27 cellular contexts compared by ENCODE assay signal in the genomic region with DNA sequence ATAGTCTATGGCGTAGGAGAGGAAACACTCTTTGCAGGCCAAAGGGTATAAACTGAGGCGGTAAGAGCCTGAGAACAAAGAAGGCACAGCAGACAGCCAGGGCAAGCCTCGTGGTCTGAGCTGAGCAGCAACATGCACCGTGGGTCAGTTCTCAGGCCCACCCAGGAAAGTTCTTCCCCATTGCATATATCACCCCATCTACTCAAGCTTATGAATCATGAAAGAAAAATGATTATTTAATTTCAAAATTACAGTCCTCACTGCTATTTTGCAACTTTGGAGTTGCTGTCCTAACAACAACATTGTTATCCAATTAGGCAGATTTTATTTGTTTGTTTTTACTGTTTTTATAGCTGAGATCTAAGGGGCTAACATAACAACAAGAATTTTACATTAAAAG. TPM values are rescaled to one million over a fixed set of nuclear protein-coding genes. Genes with fewer than 3 reads are reported as not detected.
A peak's percentile ranks its signal among the peaks of the same experiment; 100 is the strongest.
DNase-seq lines count a peak whose midpoint lies in the region; ATAC-seq, FAIRE-seq and TF ChIP-seq lines count a peak whose summit lies in the region.
"Had no signal": no experiment of that assay in that cellular context is flagged by ENCODE, and none has a peak within 500 bp of the region (broad histone marks: within the 10 kb centered on the region; RNA-seq: fewer than 3 reads in every experiment).

No MANE protein-coding gene starts in this region.

- CTCF ChIA-PET in activated CD8-positive, alpha-beta T cell treated with anti-CD3 and anti-CD28 coated beads, Interleukin-2, amount 10 ng/mL, durations not matched to agents 7 days and 5 days (lab: Charles Lee) = interaction anchor here (0.9 to 4.5 kb wide), 7 partner anchors 13 to 468 kb away, joined by 3 to 33 read pairs (median 3); no protein-coding TSS in a partner anchor
- CTCF ChIA-PET in activated CD8-positive, alpha-beta T cell treated with anti-CD3 and anti-CD28 coated beads for 36 hours (lab: Charles Lee) = interaction anchor here (0.9 to 7.4 kb wide), 5 partner anchors 14 to 311 kb away, joined by 3 to 36 read pairs (median 4); no protein-coding TSS in a partner anchor
- CTCF ChIA-PET in Panc1 (lab: Charles Lee) = no interaction called here

- DNase-seq in activated CD8-positive, alpha-beta T cell treated with anti-CD3 and anti-CD28 coated beads, Interleukin-2, amount 10 ng/mL, durations not matched to agents 7 days and 5 days = no peak
- DNase-seq in activated CD8-positive, alpha-beta T cell treated with anti-CD3 and anti-CD28 coated beads for 36 hours = no peak
- DNase-seq in Panc1 (ENCODE audit: low read depth, low spot score) (no peak), fibroblast of lung (ENCODE audit: low read depth in 2 of 2) (peak; percentile 21 to 35), RCC 7860 (ENCODE audit: low spot score) (no peak)
- no peak for DNase-seq in stimulated activated CD4-positive, alpha-beta T cell treated with anti-CD3 and anti-CD28 coated beads, Interleukin-2, amount 100 ng/mL, for 24 hours
- DNase-seq: activated naive CD8-positive, alpha-beta T cell treated with anti-CD3 and anti-CD28 coated beads, Interleukin-2, amount 10 ng/mL, durations not matched to agents 7 days and 5 days; activated T-cell treated with anti-CD3 and anti-CD28 coated beads for 4 hours; DMS53; GDM1; H9; left colon; mesendoderm; NCI-H1105 treated with DMSO at 0.1 percent for 48 hours; NCI-H2081; NCI-H226; NCI-H69; nucleus accumbens; thyroid gland had no signal

- POLR2A ChIA-PET in activated CD8-positive, alpha-beta T cell treated with anti-CD3 and anti-CD28 coated beads, Interleukin-2, amount 10 ng/mL, durations not matched to agents 7 days and 5 days (lab: Charles Lee) = interaction anchor here (0.9 kb wide), 1 partner anchor 28 kb away, joined by 3 read pairs; no protein-coding TSS in a partner anchor
- POLR2A ChIA-PET in activated CD8-positive, alpha-beta T cell treated with anti-CD3 and anti-CD28 coated beads for 36 hours (lab: Charles Lee) = no interaction called here
- POLR2A ChIA-PET in Panc1 (lab: Charles Lee) = no interaction called here

- peaks cover 15% of the 10 kb centered on the region for H3K4me1 Mint-ChIP-seq in activated CD8-positive, alpha-beta T cell treated with anti-CD3 and anti-CD28 coated beads, Interleukin-2, amount 10 ng/mL, durations not matched to agents 7 days and 5 days (ENCODE audit: low read depth)
- H3K4me1 Mint-ChIP-seq in activated CD8-positive, alpha-beta T cell treated with anti-CD3 and anti-CD28 coated beads for 36 hours (ENCODE audit: low read depth) = peaks cover 21% of the 10 kb centered on the region
- H3K4me1 Mint-ChIP-seq: B cell had no signal

- intact Hi-C loops in activated CD8-positive, alpha-beta T cell treated with anti-CD3 and anti-CD28 coated beads for 36 hours (cut with micrococcal nuclease) = no loop called here
- intact Hi-C loops in Panc1 (cut with micrococcal nuclease; ENCODE audit: unreplicated experiment) = no loop called here

- no peaks in the 10 kb centered on the region for H3K27me3 ChIP-seq in Panc1 (ENCODE audit: control insufficient read depth, insufficient read depth, low read length)
- H3K27me3 ChIP-seq in fibroblast of lung (ENCODE audit: control insufficient read depth, insufficient read depth, low read length) = no peaks in the 10 kb centered on the region
- no peaks in the 10 kb centered on the region for H3K27me3 ChIP-seq in thymus (ENCODE audit: control insufficient read depth, insufficient read depth)
- H3K27me3 ChIP-seq: gastroesophageal sphincter, hepatocyte, thyroid gland had no signal

- H2AFZ ChIP-seq in fibroblast of lung (ENCODE audit: low read length) = no peak overlapping the region
- H2AFZ ChIP-seq: hepatocyte had no signal

- no peak for ATAC-seq in activated CD8-positive, alpha-beta T cell treated with anti-CD3 and anti-CD28 coated beads, Interleukin-2, amount 10 ng/mL, durations not matched to agents 7 days and 5 days
- no peak for ATAC-seq in activated CD8-positive, alpha-beta T cell treated with anti-CD3 and anti-CD28 coated beads for 36 hours
- ATAC-seq in Panc1 (no peak), HG03457 (IDR thresholded peaks at IDR 0.05; ENCODE audit: unreplicated experiment) (no peak)
- ATAC-seq: gastroesophageal sphincter, left colon had no signal

- no peaks in the 10 kb centered on the region for H3K79me2 ChIP-seq in fibroblast of lung (ENCODE audit: control insufficient read depth, insufficient read depth, low read length)
- H3K79me2 ChIP-seq: hepatocyte had no signal

- no TSS peak for BruUV-seq in Panc1 (replicated peaks; lab: Mats Ljungman, UMichigan)

- whole genome bisulfite sequencing in thymus = 78% methylated on average over 4 of the region's 4 CpGs

- no peak overlapping the region for H3K4me3 Mint-ChIP-seq in activated CD8-positive, alpha-beta T cell treated with anti-CD3 and anti-CD28 coated beads, Interleukin-2, amount 10 ng/mL, durations not matched to agents 7 days and 5 days
- H3K4me3 Mint-ChIP-seq in activated CD8-positive, alpha-beta T cell treated with anti-CD3 and anti-CD28 coated beads for 36 hours = no peak overlapping the region
- H3K4me3 Mint-ChIP-seq: activated naive CD8-positive, alpha-beta T cell treated with anti-CD3 and anti-CD28 coated beads, Interleukin-2, amount 10 ng/mL, durations not matched to agents 7 days and 5 days; B cell; H9; stimulated activated naive CD8-positive, alpha-beta T cell treated with anti-CD3 and anti-CD28 coated beads, Interleukin-15, Interleukin-2, amounts not matched to agents 100 ng/mL and 50 ng/mL, for 24 hours had no signal

- TF ChIP-seq CTCF in activated CD8-positive, alpha-beta T cell treated with anti-CD3 and anti-CD28 coated beads for 36 hours (IDR thresholded peaks at IDR 0.05) = no peak
- TF ChIP-seq CTCF in Panc1 (IDR thresholded peaks at IDR 0.05) = no peak
- no peak for TF ChIP-seq CTCF in fibroblast of lung (conservative IDR thresholded peaks at IDR 0.05 in 1 of 2, IDR thresholded peaks at IDR 0.05 in 1 of 2; ENCODE audit: low read depth in 1 of 2, low read length in 2 of 2)

- peaks cover 40% of the 10 kb centered on the region for H3K4me1 ChIP-seq in Panc1 (ENCODE audit: control insufficient read depth, insufficient read depth, low read length)
- H3K4me1 ChIP-seq in fibroblast of lung (ENCODE audit: control insufficient read depth, extremely low read depth, insufficient read depth, low read length) = peaks cover 5% of the 10 kb centered on the region
- H3K4me1 ChIP-seq in thymus (ENCODE audit: control insufficient read depth, insufficient read depth, low read length) = peaks cover 5% of the 10 kb centered on the region
- H3K4me1 ChIP-seq: gastroesophageal sphincter had no signal

- H3K27ac Mint-ChIP-seq in activated CD8-positive, alpha-beta T cell treated with anti-CD3 and anti-CD28 coated beads, Interleukin-2, amount 10 ng/mL, durations not matched to agents 7 days and 5 days = peak overlapping the region; percentile 11
- no peak overlapping the region for H3K27ac Mint-ChIP-seq in activated CD8-positive, alpha-beta T cell treated with anti-CD3 and anti-CD28 coated beads for 36 hours
- H3K27ac Mint-ChIP-seq: activated naive CD8-positive, alpha-beta T cell treated with anti-CD3 and anti-CD28 coated beads, Interleukin-2, amount 10 ng/mL, durations not matched to agents 7 days and 5 days; B cell; stimulated activated naive CD8-positive, alpha-beta T cell treated with anti-CD3 and anti-CD28 coated beads, Interleukin-15, Interleukin-2, amounts not matched to agents 100 ng/mL and 50 ng/mL, for 24 hours had no signal

- H4K20me1 ChIP-seq in fibroblast of lung (ENCODE audit: control insufficient read depth, extremely low read depth, insufficient read depth, low read length) = no peaks in the 10 kb centered on the region

- peaks cover 5% of the 10 kb centered on the region for H3K36me3 Mint-ChIP-seq in activated CD8-positive, alpha-beta T cell treated with anti-CD3 and anti-CD28 coated beads, Interleukin-2, amount 10 ng/mL, durations not matched to agents 7 days and 5 days (ENCODE audit: low read depth)
- H3K36me3 Mint-ChIP-seq in activated CD8-positive, alpha-beta T cell treated with anti-CD3 and anti-CD28 coated beads for 36 hours (ENCODE audit: low read depth) = peaks cover 7% of the 10 kb centered on the region

- H3K36me3 ChIP-seq in Panc1 (ENCODE audit: control insufficient read depth, insufficient read depth, low read length) (no peaks in the 10 kb centered on the region), fibroblast of lung (ENCODE audit: control insufficient read depth, insufficient read depth, low read length) (no peaks in the 10 kb centered on the region), thymus (ENCODE audit: control insufficient read depth, insufficient read depth) (no peaks in the 10 kb centered on the region)
- H3K36me3 ChIP-seq: gastroesophageal sphincter, thyroid gland had no signal

- in situ Hi-C loops in Panc1 (cut with HindIII; ENCODE audit: low pct_unique_long_range_greater_than_20kb, low sequenced_read_pairs) = no loop called here

- no peak overlapping the region for H3K9ac ChIP-seq in fibroblast of lung (ENCODE audit: insufficient read depth, low read length)

- no peaks in the 10 kb centered on the region for H3K9me3 ChIP-seq in Panc1 (ENCODE audit: control insufficient read depth, insufficient read depth, low read depth, low read length)
- no peaks in the 10 kb centered on the region for H3K9me3 ChIP-seq in fibroblast of lung (ENCODE audit: control insufficient read depth, insufficient read depth, low read depth, low read length)
- no peaks in the 10 kb centered on the region for H3K9me3 ChIP-seq in thymus (ENCODE audit: control insufficient read depth)
- H3K9me3 ChIP-seq: gastroesophageal sphincter, thyroid gland had no signal

- no peak overlapping the region for H3K4me2 ChIP-seq in fibroblast of lung (ENCODE audit: extremely low read depth, insufficient read depth, low read length)
- H3K4me2 ChIP-seq: hepatocyte had no signal

- H3K9me3 Mint-ChIP-seq in activated CD8-positive, alpha-beta T cell treated with anti-CD3 and anti-CD28 coated beads, Interleukin-2, amount 10 ng/mL, durations not matched to agents 7 days and 5 days (ENCODE audit: insufficient read depth) = no peaks in the 10 kb centered on the region
- no peaks in the 10 kb centered on the region for H3K9me3 Mint-ChIP-seq in activated CD8-positive, alpha-beta T cell treated with anti-CD3 and anti-CD28 coated beads for 36 hours
- H3K9me3 Mint-ChIP-seq: activated naive CD8-positive, alpha-beta T cell treated with anti-CD3 and anti-CD28 coated beads, Interleukin-2, amount 10 ng/mL, durations not matched to agents 7 days and 5 days; H9; stimulated activated naive CD8-positive, alpha-beta T cell treated with anti-CD3 and anti-CD28 coated beads, Interleukin-15, Interleukin-2, amounts not matched to agents 100 ng/mL and 50 ng/mL, for 24 hours had no signal

- H3K27me3 Mint-ChIP-seq in activated CD8-positive, alpha-beta T cell treated with anti-CD3 and anti-CD28 coated beads, Interleukin-2, amount 10 ng/mL, durations not matched to agents 7 days and 5 days (ENCODE audit: low read depth) = no peaks in the 10 kb centered on the region
- no peaks in the 10 kb centered on the region for H3K27me3 Mint-ChIP-seq in activated CD8-positive, alpha-beta T cell treated with anti-CD3 and anti-CD28 coated beads for 36 hours
- H3K27me3 Mint-ChIP-seq: activated naive CD8-positive, alpha-beta T cell treated with anti-CD3 and anti-CD28 coated beads, Interleukin-2, amount 10 ng/mL, durations not matched to agents 7 days and 5 days; B cell; stimulated activated naive CD8-positive, alpha-beta T cell treated with anti-CD3 and anti-CD28 coated beads, Interleukin-15, Interleukin-2, amounts not matched to agents 100 ng/mL and 50 ng/mL, for 24 hours had no signal

- no peak overlapping the region for H3K4me3 ChIP-seq in Panc1 (ENCODE audit: low read depth in 2 of 2, low read length in 2 of 2)
- H3K4me3 ChIP-seq in fibroblast of lung (replicated peaks in 1 of 4; ENCODE audit: control extremely low read depth in 1 of 4, insufficient read depth in 1 of 4, low read depth in 3 of 4, low read length in 4 of 4) = no peak overlapping the region
- H3K4me3 ChIP-seq in thymus (ENCODE audit: low read length) = no peak overlapping the region
- H3K4me3 ChIP-seq: gastroesophageal sphincter, hepatocyte, thyroid gland had no signal

- no peak for FAIRE-seq in RCC 7860 (lab: Jason Lieb, UNC)
- FAIRE-seq: A204.1, TTC549 had no signal

- H3K27ac ChIP-seq in Panc1 (ENCODE audit: low read length) (peak overlapping the region; percentile 12; the same call in 1 of the 2 replicates), fibroblast of lung (ENCODE audit: insufficient read depth, low read length) (no peak overlapping the region), thymus (ENCODE audit: low read depth) (peak overlapping the region; percentile 77)
- H3K27ac ChIP-seq: gastroesophageal sphincter, hepatocyte, thyroid gland had no signal

RNA-seq across cellular contexts. Expression of gene RIOK3, which starts 54.7 kb away (rescaled TPM):
- 10 to 100 TPM; 53.6 to 69.3 TPM for total RNA-seq in activated CD8-positive, alpha-beta T cell treated with anti-CD3 and anti-CD28 coated beads, Interleukin-2, amount 10 ng/mL, durations not matched to agents 7 days and 5 days
- 10 to 100 TPM; 74.7 to 81.3 TPM for total RNA-seq in activated CD8-positive, alpha-beta T cell treated with anti-CD3 and anti-CD28 coated beads for 36 hours
- 74.7 TPM for total RNA-seq in Panc1 (2021; ENCODE audit: unreplicated experiment)
- polyA plus RNA-seq in Panc1 (2012; ENCODE audit: insufficient read length) = 44.8 TPM
- 59.8 and 78.8 TPM in 2 replicates for total RNA-seq in fibroblast of lung
- 37.6 and 48.4 TPM in 2 replicates for polyA plus RNA-seq in fibroblast of lung
- polyA plus RNA-seq in fibroblast of lung (2012) = 33.8 and 43.9 TPM in 2 replicates
- polyA minus RNA-seq in fibroblast of lung (ENCODE audit: low replicate concordance) = 7.8 and 9.1 TPM in 2 replicates
- polyA plus RNA-seq in thymus = 81.4 TPM

Comparison
In these comparisons a context has a peak if more than half of its experiments do, and no peak if none do; other contexts are left out.
1. DNase-seq: peak in fibroblast of lung (2 of 2); none in activated CD8-positive, alpha-beta T cell treated with anti-CD3 and anti-CD28 coated beads, Interleukin-2, amount 10 ng/mL, durations not matched to agents 7 days and 5 days (single experiment), activated CD8-positive, alpha-beta T cell treated with anti-CD3 and anti-CD28 coated beads for 36 hours (single experiment), Panc1 (single experiment), RCC 7860 (single experiment) and stimulated activated CD4-positive, alpha-beta T cell treated with anti-CD3 and anti-CD28 coated beads, Interleukin-2, amount 100 ng/mL, for 24 hours (0 of 2).